Comparison of ENCODE assay signal across 18 cellular contexts in genomic region chr17:34025179-34025551, GRCh38.
DNase-seq lines count a peak whose midpoint lies in the region; ATAC-seq and TF ChIP-seq lines count a peak whose summit lies in the region.
"Had no signal": no experiment of that assay in that cellular context is flagged by ENCODE, and none has a peak within 500 bp of the region (broad histone marks: within the 10 kb centered on the region; RNA-seq: fewer than 3 reads in every experiment).

No MANE protein-coding gene starts in this region.

- H3K36me3 ChIP-seq in transverse colon (no peaks in the 10 kb centered on the region), mesendoderm (ENCODE audit: control insufficient read depth, insufficient read depth, low read length) (no peaks in the 10 kb centered on the region), esophagus squamous epithelium (no peaks in the 10 kb centered on the region)

- H3K27ac ChIP-seq in cingulate gyrus (ENCODE audit: low read depth, low read length) (peak overlapping the region; percentile 6), transverse colon (no peak overlapping the region), mesendoderm (ENCODE audit: low read depth, low read length) (no peak overlapping the region), esophagus squamous epithelium (no peak overlapping the region)

- TF ChIP-seq CTCF in transverse colon (IDR thresholded peaks at IDR 0.05) (peak in 1 of 5 experiments; percentile 23), esophagus squamous epithelium (IDR thresholded peaks at IDR 0.05) (peak in 1 of 6 experiments; percentile 16)

- H3K27me3 ChIP-seq in transverse colon (no peaks in the 10 kb centered on the region), mesendoderm (ENCODE audit: insufficient read depth, low read length, poor library complexity) (no peaks in the 10 kb centered on the region), esophagus squamous epithelium (no peaks in the 10 kb centered on the region)

- no peak overlapping the region for H2BK5ac ChIP-seq in mesendoderm (ENCODE audit: low read length)

- no peak for ATAC-seq in HG03139 (IDR thresholded peaks at IDR 0.05; ENCODE audit: unreplicated experiment)
- ATAC-seq: SK-N-SH treated with all-trans-retinoic acid at 6 μM for 48 hours had no signal

- WGBS in transverse colon (ENCODE audit: low coverage in 1 of 2), 2 donors: 48% methylated on average over 2 of the region's 2 CpGs; no CpG with 5 or more reads in 1 of the 2 donors
- no CpG with 5 or more reads among the region's 2 CpGs for WGBS in mesendoderm (ENCODE audit: extremely low coverage, insufficient coverage, low lambda C conversion rate)
- WGBS in esophagus squamous epithelium, 2 donors: 21 to 58% methylated on average over 2 of the region's 2 CpGs

- no peak for TF ChIP-seq EP300 in transverse colon (IDR thresholded peaks at IDR 0.05; ENCODE audit: low read depth)

- H3K79me2 ChIP-seq in mesendoderm (ENCODE audit: control insufficient read depth, insufficient read depth, low read length): no peaks in the 10 kb centered on the region

- H3K23ac ChIP-seq in mesendoderm (ENCODE audit: low read length): no peak overlapping the region

- H2BK15ac ChIP-seq in mesendoderm (replicated peaks; ENCODE audit: low read depth): no peak overlapping the region

- TF ChIP-seq POLR2A in transverse colon (IDR thresholded peaks at IDR 0.05): no peak
- no peak for TF ChIP-seq POLR2A in esophagus squamous epithelium (IDR thresholded peaks at IDR 0.05)

- H3K4me1 ChIP-seq in transverse colon (no peaks in the 10 kb centered on the region), mesendoderm (ENCODE audit: control insufficient read depth, low read depth, low read length) (peaks cover 3% of the 10 kb centered on the region), esophagus squamous epithelium (peaks cover 0 to 26% (median 0%) of the 10 kb centered on the region in 3 donors)

- no peak overlapping the region for H4K8ac ChIP-seq in mesendoderm (ENCODE audit: low read depth, low read length)

- no peak overlapping the region for H4K5ac ChIP-seq in mesendoderm (ENCODE audit: low read length)

- H3K4me2 ChIP-seq in mesendoderm (ENCODE audit: low read length): no peak overlapping the region

- no peaks in the 10 kb centered on the region for H3K9me3 ChIP-seq in transverse colon
- no peaks in the 10 kb centered on the region for H3K9me3 ChIP-seq in esophagus squamous epithelium

- H3K9ac ChIP-seq in mesendoderm (ENCODE audit: low read length): no peak overlapping the region

- DNase-seq in NCI-H82 (lab: John Stamatoyannopoulos, UW) (peak; percentile 63), NCI-H82 treated with DMSO at 0.1 percent for 48 hours (lab: John Stamatoyannopoulos, UW; ENCODE audit: unreplicated experiment) (no peak), RPMI8226 (peak; percentile 15), transverse colon (peak; percentile 23), mesendoderm (no peak), esophagus squamous epithelium (lab: John Stamatoyannopoulos, UW) (no peak)
- DNase-seq: 8988T, DMS53, EL, KBM-7, MV-4-11, NCI-H187 treated with DMSO at 0.1 percent for 48 hours, NCI-H2227 treated with DMSO at 0.1 percent for 48 hours, NCI-H524, SHP77 had no signal

- H2AK5ac ChIP-seq in mesendoderm (ENCODE audit: low read length): no peak overlapping the region

- in situ Hi-C loops in transverse colon (cut with MboI; ENCODE audit: low pct_ligation_motif_present in 1 of 4, low pct_unique_long_range_greater_than_20kb in 1 of 4, low sequenced_read_pairs in 3 of 4): loop anchor here in 1 of 4 donors (25.0 kb wide), 1 partner anchor 112 kb away; no protein-coding TSS in a partner anchor

- no peak overlapping the region for H3K4me3 ChIP-seq in transverse colon
- H3K4me3 ChIP-seq in mesendoderm (ENCODE audit: low read length): no peak overlapping the region
- no peak overlapping the region for H3K4me3 ChIP-seq in esophagus squamous epithelium

- no peak overlapping the region for H3K4ac ChIP-seq in mesendoderm (ENCODE audit: low read depth, low read length)

- no peak overlapping the region for H2BK120ac ChIP-seq in mesendoderm (ENCODE audit: low read depth, low read length)

- intact Hi-C loops in transverse colon (cut with DNase I; ENCODE audit: low total_unique reads) (no loop called here), esophagus squamous epithelium (cut with DNase I) (no loop called here)

- H3K56ac ChIP-seq in mesendoderm (ENCODE audit: low read length): no peak overlapping the region

- no peak overlapping the region for H3K18ac ChIP-seq in mesendoderm (ENCODE audit: low read length)

- no peaks in the 10 kb centered on the region for H3K79me1 ChIP-seq in mesendoderm (ENCODE audit: low read length)

Comparison
In these comparisons a context has a peak if more than half of its experiments do, and no peak if none do; other contexts are left out.
1. DNase-seq: peak in NCI-H82 (single experiment), RPMI8226 (single experiment) and transverse colon (single experiment); none in NCI-H82 treated with DMSO at 0.1 percent for 48 hours (single experiment), mesendoderm (single experiment) and esophagus squamous epithelium (single experiment).